Comparison of ENCODE assay signal across 23 cellular contexts in the genomic region with DNA sequence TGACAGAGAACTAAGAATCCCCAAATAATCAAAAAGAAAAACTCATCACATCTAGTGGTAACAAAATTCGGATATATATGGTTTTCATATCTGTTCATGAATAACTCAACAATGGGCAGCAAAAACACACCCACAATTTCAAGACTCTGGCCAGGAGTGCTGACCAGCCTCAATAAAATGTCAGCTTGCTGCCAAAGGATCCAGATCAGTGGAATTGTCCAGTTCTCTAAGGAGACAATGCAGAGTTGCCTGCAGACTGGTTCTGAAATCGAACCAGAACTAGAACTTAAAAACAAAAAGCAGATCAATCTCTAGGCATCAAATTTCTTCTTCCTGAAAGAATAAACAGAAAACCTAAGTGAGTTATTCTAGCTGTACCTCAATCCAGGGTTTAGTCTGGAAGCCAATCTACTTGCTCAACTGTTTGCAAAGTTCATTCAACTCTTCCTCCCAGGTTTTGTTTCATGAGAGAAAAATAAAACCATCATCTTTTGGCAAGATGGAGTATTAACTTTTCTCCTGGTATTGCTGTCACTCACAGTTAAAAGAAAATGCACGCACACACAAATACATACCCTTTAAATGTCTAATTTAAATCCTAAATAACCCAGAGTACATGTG.
DNase-seq lines count a peak whose midpoint lies in the region; ATAC-seq, FAIRE-seq and TF ChIP-seq lines count a peak whose summit lies in the region.
"Had no signal": no experiment of that assay in that cellular context is flagged by ENCODE, and none has a peak within 500 bp of the region (broad histone marks: within the 10 kb centered on the region; RNA-seq: fewer than 3 reads in every experiment).

No MANE protein-coding gene starts in this region.

- H3K4me3 ChIP-seq in cardiac muscle cell (no peak overlapping the region), GM12878 (no peak overlapping the region)
- H3K4me3 ChIP-seq: upper lobe of left lung had no signal

- in situ Hi-C loops in GM12878 (cut with MboI), result no loop called here

- H3K27me3 Mint-ChIP-seq in glutamatergic neuron (ENCODE audit: unreplicated experiment), result no peaks in the 10 kb centered on the region
- H3K27me3 Mint-ChIP-seq: CD4-positive, alpha-beta T cell had no signal

- intact Hi-C loops in left ventricle myocardium superior (cut with micrococcal nuclease) (no loop called here), GM12878 (cut with micrococcal nuclease; ENCODE audit: unreplicated experiment) (no loop called here)

- no peak overlapping the region for H3K4me3 Mint-ChIP-seq in glutamatergic neuron (ENCODE audit: unreplicated experiment)
- H3K4me3 Mint-ChIP-seq: activated CD4-positive, alpha-beta T cell treated with anti-CD3 and anti-CD28 coated beads for 36 hours; CD4-positive, alpha-beta T cell; stimulated activated naive B cell treated with anti-CD40 and anti-IgM and Interleukin-4, amounts not matched to agents 10 μg/mL and 1 μg/mL and 100 μg/mL, for 72 hours had no signal

- H3K27ac ChIP-seq in cardiac muscle cell, result peak overlapping the region; percentile 15
- H3K27ac ChIP-seq in GM12878 (ENCODE audit: control insufficient read depth, insufficient read depth), result no peak overlapping the region
- H3K27ac ChIP-seq: parathyroid adenoma, upper lobe of left lung had no signal

- no peak for TF ChIP-seq CTCF in cardiac muscle cell (IDR thresholded peaks at IDR 0.05; ENCODE audit: low read depth, low read length)
- TF ChIP-seq CTCF in GM12878 (IDR thresholded peaks at IDR 0.05 in 2 of 3, conservative IDR thresholded peaks at IDR 0.05 in 1 of 3; ENCODE audit: control insufficient read depth in 2 of 3, extremely low read depth in 1 of 3, insufficient read depth in 1 of 3, low read depth in 3 of 3, low read length in 3 of 3), result no peak
- no peak for TF ChIP-seq CTCF in glutamatergic neuron (IDR thresholded peaks at IDR 0.05; ENCODE audit: partially characterized antibody, unreplicated experiment)

- CTCF ChIA-PET in GM12878 (lab: Yijun Ruan, JAX), result interaction anchor here (0.6 to 2.2 kb wide), 3 partner anchors 30 to 342 kb away, joined by 3 to 6 read pairs (median 3); no protein-coding TSS in a partner anchor

- no peak overlapping the region for H3K9ac ChIP-seq in GM12878 (ENCODE audit: control insufficient read depth, insufficient read depth, low read length)
- H3K9ac ChIP-seq: parathyroid adenoma had no signal

- no peak for TF ChIP-seq EP300 in GM12878 (IDR thresholded peaks at IDR 0.05; ENCODE audit: borderline replicate concordance in 1 of 2, control insufficient read depth in 1 of 2, low read depth in 2 of 2, low read length in 2 of 2)

- DNase-seq in cardiac muscle cell (ENCODE audit: low read depth in 1 of 2, low spot score in 1 of 2) (peak in 1 of 2 donors; percentile 62), left ventricle myocardium superior (no peak), GM12878 (ENCODE audit: low read depth, low spot score) (no peak), glutamatergic neuron (no peak), HK-2 (ENCODE audit: unreplicated experiment) (no peak), GM19239 (ENCODE audit: insufficient read length, low spot score) (no peak)
- DNase-seq in activated CD4-positive, alpha-beta T cell treated with anti-CD3 and anti-CD28 coated beads for 48 hours, result no peak
- DNase-seq: 8988T; activated CD4-positive, alpha-beta T cell treated with anti-CD3 and anti-CD28 coated beads for 36 hours; activated effector memory CD4-positive, alpha-beta T cell treated with anti-CD3 and anti-CD28 coated beads, Interleukin-2, amount 50 U/mL, for 16 hours; aorta; CD4-positive, alpha-beta T cell; dermis blood vessel endothelial cell; DND-41; erythroblast; left cardiac atrium; NCI-H1436 treated with DMSO at 0.1 percent for 48 hours; NCI-H446; stimulated activated naive B cell treated with anti-CD40 and anti-IgM and Interleukin-4, amounts not matched to agents 10 μg/mL and 1 μg/mL and 100 μg/mL, for 72 hours; T1000; upper lobe of left lung had no signal

- H3K9me3 Mint-ChIP-seq in glutamatergic neuron (ENCODE audit: unreplicated experiment), result peaks cover 3% of the 10 kb centered on the region
- H3K9me3 Mint-ChIP-seq: CD4-positive, alpha-beta T cell; stimulated activated naive B cell treated with anti-CD40 and anti-IgM and Interleukin-4, amounts not matched to agents 10 μg/mL and 1 μg/mL and 100 μg/mL, for 72 hours had no signal

- no peaks in the 10 kb centered on the region for H3K36me3 Mint-ChIP-seq in glutamatergic neuron (ENCODE audit: unreplicated experiment)

- no peaks in the 10 kb centered on the region for H3K79me2 ChIP-seq in GM12878 (ENCODE audit: control insufficient read depth, insufficient read depth, low read length)

- no peak for TF ChIP-seq POLR2A in GM12878 (IDR thresholded peaks at IDR 0.05; ENCODE audit: low read depth, low read length)

- RAD21 ChIA-PET in GM12878 (lab: Charles Lee; ENCODE audit: unreplicated experiment), result interaction anchor here (0.9 to 1.6 kb wide), 3 partner anchors 13 to 173 kb away, joined by 3 to 5 read pairs (median 3); no protein-coding TSS in a partner anchor

- H3K4me2 ChIP-seq in GM12878 (ENCODE audit: control insufficient read depth, insufficient read depth), result no peak overlapping the region

- no peak for TF ChIP-seq RAD21 in GM12878 (IDR thresholded peaks at IDR 0.05; ENCODE audit: insufficient read depth, low read depth, low read length)

- WGBS in GM12878 (ENCODE audit: insufficient coverage, insufficient replicate concordance, low lambda C conversion rate, missing lambda C conversion rate), result 96% methylated on average over 3 of the region's 3 CpGs

- ATAC-seq in left ventricle myocardium superior, result no peak
- no peak for ATAC-seq in GM12878
- no peak for ATAC-seq in HG02763 (IDR thresholded peaks at IDR 0.05; ENCODE audit: unreplicated experiment)
- ATAC-seq: activated CD4-positive, alpha-beta T cell treated with anti-CD3 and anti-CD28 coated beads for 36 hours; stimulated activated naive B cell treated with anti-CD40 and anti-IgM and Interleukin-4, amounts not matched to agents 10 μg/mL and 1 μg/mL and 100 μg/mL, for 72 hours had no signal

- H3K27me3 ChIP-seq in cardiac muscle cell (no peaks in the 10 kb centered on the region), GM12878 (replicated peaks in 1 of 2; ENCODE audit: control insufficient read depth in 2 of 2, insufficient read depth in 2 of 2, low read length in 1 of 2) (no peaks in the 10 kb centered on the region)
- H3K27me3 ChIP-seq: upper lobe of left lung had no signal

- POLR2A ChIA-PET in GM12878 (lab: Charles Lee), result interaction anchor here (0.8 to 1.2 kb wide), 2 partner anchors 14 to 46 kb away, joined by 3 read pairs; no protein-coding TSS in a partner anchor

- BruUV-seq in GM12878 (replicated peaks; lab: Mats Ljungman, UMichigan), result no TSS peak

- peaks cover 25% of the 10 kb centered on the region for H3K4me1 Mint-ChIP-seq in glutamatergic neuron (ENCODE audit: low read depth, unreplicated experiment)
- H3K4me1 Mint-ChIP-seq: activated CD4-positive, alpha-beta T cell treated with anti-CD3 and anti-CD28 coated beads for 36 hours had no signal

- H3K4me1 ChIP-seq in cardiac muscle cell (ENCODE audit: low read depth) (peaks cover 12% of the 10 kb centered on the region), GM12878 (ENCODE audit: control insufficient read depth, insufficient read depth, low read length) (no peaks in the 10 kb centered on the region)
- H3K4me1 ChIP-seq: parathyroid adenoma, upper lobe of left lung had no signal

- peak overlapping the region; percentile 72 for H3K27ac Mint-ChIP-seq in glutamatergic neuron (ENCODE audit: unreplicated experiment)
- H3K27ac Mint-ChIP-seq: activated CD4-positive, alpha-beta T cell treated with anti-CD3 and anti-CD28 coated beads for 36 hours; CD4-positive, alpha-beta T cell; stimulated activated naive B cell treated with anti-CD40 and anti-IgM and Interleukin-4, amounts not matched to agents 10 μg/mL and 1 μg/mL and 100 μg/mL, for 72 hours had no signal

- H3K9me3 ChIP-seq in cardiac muscle cell (ENCODE audit: low read depth), result no peaks in the 10 kb centered on the region
- no peaks in the 10 kb centered on the region for H3K9me3 ChIP-seq in GM12878 (replicated peaks; ENCODE audit: control insufficient read depth, insufficient read depth, low read length)
- H3K9me3 ChIP-seq: upper lobe of left lung had no signal

- H2AFZ ChIP-seq in GM12878 (ENCODE audit: control insufficient read depth, low read depth, low read length), result no peak overlapping the region
- H2AFZ ChIP-seq: parathyroid adenoma had no signal

- H4K20me1 ChIP-seq in GM12878 (ENCODE audit: control insufficient read depth, insufficient read depth), result no peaks in the 10 kb centered on the region

- FAIRE-seq in GM12878 (lab: Jason Lieb, UNC) (peak; percentile 13), GM19239 (lab: Jason Lieb, UNC) (no peak)

- SMC1A ChIA-PET in GM12878 (lab: Charles Lee; ENCODE audit: uncharacterized antibody, unreplicated experiment), result interaction anchor here (0.6 to 2.0 kb wide), 7 partner anchors 8 to 139 kb away, joined by 3 to 7 read pairs (median 3); no protein-coding TSS in a partner anchor

- H3K36me3 ChIP-seq in cardiac muscle cell (no peaks in the 10 kb centered on the region), GM12878 (ENCODE audit: control insufficient read depth in 2 of 2, insufficient read depth in 2 of 2, low read length in 1 of 2) (no peaks in the 10 kb centered on the region)

TF ChIP-seq in GM12878, 131 proteins besides CTCF, POLR2A, EP300 and RAD21 (continues in another document):
- TF ChIP-seq RUNX3 (IDR thresholded peaks at IDR 0.05; ENCODE audit: low read length) (no peak), SP1 (IDR thresholded peaks at IDR 0.05; ENCODE audit: low read depth, low read length) (no peak), SIX5 (IDR thresholded peaks at IDR 0.05; ENCODE audit: low read depth, low read length, severe bottlenecking) (no peak)
- TF ChIP-seq, protein P1, sequence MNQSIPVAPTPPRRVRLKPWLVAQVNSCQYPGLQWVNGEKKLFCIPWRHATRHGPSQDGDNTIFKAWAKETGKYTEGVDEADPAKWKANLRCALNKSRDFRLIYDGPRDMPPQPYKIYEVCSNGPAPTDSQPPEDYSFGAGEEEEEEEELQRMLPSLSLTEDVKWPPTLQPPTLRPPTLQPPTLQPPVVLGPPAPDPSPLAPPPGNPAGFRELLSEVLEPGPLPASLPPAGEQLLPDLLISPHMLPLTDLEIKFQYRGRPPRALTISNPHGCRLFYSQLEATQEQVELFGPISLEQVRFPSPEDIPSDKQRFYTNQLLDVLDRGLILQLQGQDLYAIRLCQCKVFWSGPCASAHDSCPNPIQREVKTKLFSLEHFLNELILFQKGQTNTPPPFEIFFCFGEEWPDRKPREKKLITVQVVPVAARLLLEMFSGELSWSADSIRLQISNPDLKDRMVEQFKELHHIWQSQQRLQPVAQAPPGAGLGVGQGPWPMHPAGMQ (IDR thresholded peaks at IDR 0.05; ENCODE audit: borderline replicate concordance), result no peak
